ENCODE assay signal across 8 cellular contexts in the genomic region with DNA sequence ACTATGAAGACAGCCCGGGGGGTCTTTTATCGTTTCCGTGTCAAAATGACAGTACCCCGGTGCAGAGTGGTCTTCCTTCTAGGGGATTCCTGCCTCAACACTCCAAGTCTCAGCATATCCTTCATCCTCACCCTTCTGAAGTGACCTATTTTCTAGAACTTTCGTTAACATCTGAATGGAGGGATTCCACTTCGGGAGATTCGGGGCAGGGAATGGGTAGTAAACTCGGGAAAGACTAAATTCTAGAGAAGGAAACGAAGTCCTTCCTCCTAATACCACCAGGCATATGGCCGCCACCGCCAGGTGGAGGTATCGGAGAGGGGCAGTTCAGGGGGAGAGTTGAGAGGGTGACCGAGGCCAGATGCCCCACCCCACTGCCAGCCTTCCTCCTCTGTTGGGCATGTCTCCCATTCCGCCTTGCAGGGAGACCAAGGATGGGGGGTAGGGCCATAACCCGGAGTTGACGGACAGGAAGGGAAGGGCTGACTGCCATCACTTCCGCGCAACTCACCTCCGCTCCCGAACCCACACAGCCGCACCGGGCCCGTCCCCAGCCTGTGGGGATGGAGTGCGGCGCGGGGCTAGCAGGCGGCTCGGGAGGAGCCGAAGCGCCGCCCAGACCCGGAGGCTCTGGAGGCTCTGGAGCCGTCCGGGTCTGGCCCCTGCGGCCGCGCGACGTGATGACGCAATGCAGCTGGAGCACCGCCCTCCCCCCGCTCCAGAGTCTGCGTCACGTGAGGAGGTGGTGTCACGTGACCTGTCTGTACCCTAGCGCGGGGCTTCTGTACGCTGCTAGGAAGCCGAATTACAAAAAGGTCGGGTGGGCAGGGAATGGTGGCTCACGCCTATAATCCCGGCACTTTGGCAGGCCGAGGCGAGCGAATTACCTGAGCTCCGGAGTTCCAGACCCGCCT. TPM values are rescaled to one million over a fixed set of nuclear protein-coding genes. Genes with fewer than 3 reads are reported as not detected.
DNase-seq lines count a peak whose midpoint lies in the region; ATAC-seq and TF ChIP-seq lines count a peak whose summit lies in the region.

A gene (minus strand): TSS at position 657 of the 914 bp plus-strand sequence. CDS start 2,072 bp downstream, outside the sequence.

- H3K4ac ChIP-seq in IMR-90 (ENCODE audit: low read depth, low read length), result peak within 1 kb of the TSS; percentile 82

- H3K9me1 ChIP-seq in IMR-90 (ENCODE audit: insufficient read depth, low read length), result no peaks in the 10 kb centered on the region

- peak within 1 kb of the TSS; percentile 92 for H3K4me2 ChIP-seq in IMR-90 (ENCODE audit: low read depth, low read length)
- H3K4me2 ChIP-seq in OCI-LY7 (ENCODE audit: low read length), result peak within 1 kb of the TSS; percentile 97

- peak within 1 kb of the TSS; percentile 16; the same call in 1 of the 2 replicates for H2BK120ac ChIP-seq in IMR-90 (ENCODE audit: low read depth, low read length)

- in situ Hi-C loops in IMR-90 (cut with MboI; ENCODE audit: low sequenced_read_pairs), result no loop called here

- no peaks in the 10 kb centered on the region for H3K9me2 ChIP-seq in OCI-LY7 (ENCODE audit: insufficient read depth, low read length)

- BruUV-seq in IMR-90 (replicated peaks; lab: Mats Ljungman, UMichigan), result TSS peak; percentile 64
- BruUV-seq in OCI-LY7 (replicated peaks; lab: Mats Ljungman, UMichigan), result no TSS peak

- peak; percentile 88 for TF ChIP-seq POLR2A in IMR-90 (IDR thresholded peaks at IDR 0.05; ENCODE audit: low read depth, low read length)

- peak within 1 kb of the TSS; percentile 29 for H3K18ac ChIP-seq in IMR-90 (ENCODE audit: low read depth, low read length)

- H4K5ac ChIP-seq in IMR-90 (ENCODE audit: low read depth, low read length), result peak within 1 kb of the TSS; percentile 61

- H3K27me3 ChIP-seq in IMR-90 (ENCODE audit: control insufficient read depth, insufficient read depth, low read length), result no peaks in the 10 kb centered on the region

- peak within 1 kb of the TSS; percentile 77 for H3K23ac ChIP-seq in IMR-90 (ENCODE audit: low read depth, low read length)

- H3K27ac ChIP-seq in IMR-90 (ENCODE audit: insufficient read depth, low read length), result peak within 1 kb of the TSS; percentile 91
- peak within 1 kb of the TSS; percentile 78 for H3K27ac ChIP-seq in OCI-LY7 (ENCODE audit: low read depth, low read length, poor library complexity, severe bottlenecking)

- H4K91ac ChIP-seq in IMR-90 (ENCODE audit: insufficient read depth, low read depth, low read length), result peak within 1 kb of the TSS; percentile 68

- WGBS in IMR-90 (ENCODE audit: extremely low coverage in 2 of 2, insufficient read length in 1 of 2), 2 experiments, result 0% methylated on average over 3 of the region's 57 CpGs; no CpG with 5 or more reads in 1 of the 2 experiments

- H3K79me2 ChIP-seq in OCI-LY7 (ENCODE audit: insufficient read depth, low read depth, low read length), result peaks cover 47% of the 10 kb centered on the region; the same call in 1 of the 2 replicates

- DNase-seq in DMS114 treated with DMSO at 0.1 percent for 48 hours (lab: John Stamatoyannopoulos, UW; ENCODE audit: unreplicated experiment) (peak; percentile 92), IMR-90 (peak; percentile 96), OCI-LY7 (ENCODE audit: low spot score) (peak; percentile 98), activated T-cell treated with anti-CD3 and anti-CD28 coated beads for 1 hour (ENCODE audit: low read depth) (peak; percentile 89), epidermal melanocyte (ENCODE audit: insufficient read length, low spot score) (peak; percentile 95), middle frontal gyrus (ENCODE audit: extremely low spot score, low spot score) (peak; percentile 87)
- peak; percentile 93 to 94 for DNase-seq in stimulated activated CD8-positive, alpha-beta memory T cell treated with anti-CD3 and anti-CD28 coated beads, Interleukin-2, amount 100 ng/mL, for 48 hours (ENCODE audit: low read depth in 2 of 2)

- peak; percentile 51 for TF ChIP-seq CTCF in IMR-90 (conservative IDR thresholded peaks at IDR 0.05; ENCODE audit: low read depth, low read length)
- TF ChIP-seq CTCF in OCI-LY7 (conservative IDR thresholded peaks at IDR 0.05; ENCODE audit: low read length), result peak; percentile 76

- H2AK9ac ChIP-seq in IMR-90 (replicated peaks; ENCODE audit: low read depth, low read length, poor library complexity), result peak within 1 kb of the TSS; percentile 97

- intact Hi-C loops in IMR-90 (cut with micrococcal nuclease) (loop anchor here (1.0 kb wide), 1 partner anchor 72 kb away; no protein-coding TSS in a partner anchor), OCI-LY7 (cut with micrococcal nuclease; ENCODE audit: unreplicated experiment) (loop anchor here (1.0 to 2.0 kb wide), 4 partner anchors 32 to 72 kb away; a partner anchor contains a TSS)

- H3K9me3 ChIP-seq in IMR-90 (ENCODE audit: control insufficient read depth, insufficient read depth, low read length) (no peaks in the 10 kb centered on the region), OCI-LY7 (ENCODE audit: low read length) (no peaks in the 10 kb centered on the region)

- H3K36me3 ChIP-seq in IMR-90 (ENCODE audit: control insufficient read depth, insufficient read depth, low read length) (peaks cover 2% of the 10 kb centered on the region), OCI-LY7 (ENCODE audit: insufficient read depth, low read length) (peaks cover 28% of the 10 kb centered on the region)

- peak within 1 kb of the TSS; percentile 85 for H3K14ac ChIP-seq in IMR-90 (replicated peaks; ENCODE audit: low read depth, low read length)

- dilution Hi-C loops in IMR-90 (cut with HindIII; ENCODE audit: low sequenced_read_pairs, unreplicated experiment), result no loop called here

- H3K9ac ChIP-seq in IMR-90 (ENCODE audit: low read depth, low read length), result peak within 1 kb of the TSS; percentile 86

- H3K4me3 ChIP-seq in IMR-90 (ENCODE audit: insufficient read depth, low read depth, low read length), result peak within 1 kb of the TSS; percentile 83
- H3K4me3 ChIP-seq in OCI-LY7 (ENCODE audit: low read depth, low read length, poor library complexity, severe bottlenecking), result peak within 1 kb of the TSS; percentile 90

- POLR2A ChIA-PET in IMR-90 (lab: Charles Lee; ENCODE audit: unreplicated experiment), result interaction anchor here (0.5 to 1.0 kb wide), 2 partner anchors 140 to 1446 kb away, joined by 3 read pairs; no protein-coding TSS in a partner anchor
- POLR2A ChIA-PET in OCI-LY7 (lab: Charles Lee), result interaction anchor here (0.6 to 1.4 kb wide), 14 partner anchors 17 to 1425 kb away, joined by 3 to 9 read pairs (median 4); no protein-coding TSS in a partner anchor

- H2BK20ac ChIP-seq in IMR-90 (ENCODE audit: low read depth, low read length), result no peak within 1 kb of the TSS

- H3K4me1 ChIP-seq in IMR-90 (ENCODE audit: control insufficient read depth, insufficient read depth, low read length) (no peaks in the 10 kb centered on the region), OCI-LY7 (ENCODE audit: insufficient read depth, low read length, poor library complexity, severe bottlenecking) (peaks cover 38% of the 10 kb centered on the region)

- ATAC-seq in GM21528 (IDR thresholded peaks at IDR 0.05; ENCODE audit: low FRiP score, unreplicated experiment) (peak; percentile 87), IMR-90 (ENCODE audit: low read depth) (peak; percentile 99)

- peak within 1 kb of the TSS; percentile 86 for H2AK5ac ChIP-seq in IMR-90 (ENCODE audit: low read depth, low read length)

- peak within 1 kb of the TSS; percentile 99 for H2AFZ ChIP-seq in IMR-90 (replicated peaks; ENCODE audit: low read length, poor library complexity)
- H2AFZ ChIP-seq in OCI-LY7 (ENCODE audit: low read length), result peak within 1 kb of the TSS; percentile 78

- peak within 1 kb of the TSS; percentile 83 to 95 for H4K8ac ChIP-seq in IMR-90 (ENCODE audit: low read depth in 2 of 2, low read length in 2 of 2)

- H2BK15ac ChIP-seq in IMR-90 (ENCODE audit: low read depth, low read length), result no peak within 1 kb of the TSS; the same call in 2 of the 3 replicates

- H3K56ac ChIP-seq in IMR-90 (ENCODE audit: extremely low read depth, insufficient read depth, low read length), result peak within 1 kb of the TSS; percentile 94

- H3K79me1 ChIP-seq in IMR-90 (ENCODE audit: low read depth in 1 of 2, low read length in 2 of 2), result peaks cover 0 to 29% of the 10 kb centered on the region in 2 experiments; a peak in 2 of 4 replicates

- peak within 1 kb of the TSS; percentile 87 for H2BK5ac ChIP-seq in IMR-90 (ENCODE audit: low read depth, low read length, poor library complexity, severe bottlenecking)

- H4K20me1 ChIP-seq in IMR-90 (ENCODE audit: insufficient read depth, low read length) (no peaks in the 10 kb centered on the region; the same call in 1 of the 2 replicates), OCI-LY7 (ENCODE audit: insufficient read depth, low read length) (no peaks in the 10 kb centered on the region)

- peak; percentile 43 for TF ChIP-seq RAD21 in IMR-90 (IDR thresholded peaks at IDR 0.05; ENCODE audit: low read length)

- CTCF ChIA-PET in IMR-90 (lab: Yijun Ruan, JAX), result interaction anchor here (0.9 kb wide), 1 partner anchor 74 kb away, joined by 7 read pairs; no protein-coding TSS in a partner anchor
- CTCF ChIA-PET in OCI-LY7 (lab: Charles Lee; ENCODE audit: unreplicated experiment), result interaction anchor here (1.0 kb wide), 1 partner anchor 126 kb away, joined by 5 read pairs; no protein-coding TSS in a partner anchor

TF ChIP-seq in IMR-90, 13 proteins besides CTCF, POLR2A, EP300 and RAD21 (continues in another document):
- peak; percentile 62; the same call in 1 of the 2 replicates for TF ChIP-seq MXI1 (IDR thresholded peaks at IDR 0.05; ENCODE audit: borderline replicate concordance, low read depth, low read length)
- TF ChIP-seq BHLHE40 (IDR thresholded peaks at IDR 0.05; ENCODE audit: low read depth, low read length), result peak; percentile 97
- no peak for TF ChIP-seq CHD1 (IDR thresholded peaks at IDR 0.05; ENCODE audit: low read depth, low read length)
- peak; percentile 93 for TF ChIP-seq MAZ (IDR thresholded peaks at IDR 0.05; ENCODE audit: borderline replicate concordance, low read depth, low read length)
- TF ChIP-seq MAFK (IDR thresholded peaks at IDR 0.05; ENCODE audit: low read depth, low read length), result no peak
- TF ChIP-seq CEBPB (IDR thresholded peaks at IDR 0.05; ENCODE audit: low read depth, low read length), result peak; percentile 99
- TF ChIP-seq FOS (IDR thresholded peaks at IDR 0.05; ENCODE audit: low read depth, low read length), result peak; percentile 98
- no peak for TF ChIP-seq RFX5 (IDR thresholded peaks at IDR 0.05; ENCODE audit: low read depth, low read length)
- TF ChIP-seq SMC3 (IDR thresholded peaks at IDR 0.05; ENCODE audit: low read depth, low read length), result peak; percentile 37

RNA-seq across cellular contexts. Expression of the gene that starts here (rescaled TPM):
- total RNA-seq in IMR-90 (2012; rRNA removed), result 33.6 and 38.4 TPM in 2 replicates
- polyA plus RNA-seq in IMR-90 (2012; rRNA removed), result 14.3 and 17.2 TPM in 2 replicates
- polyA plus RNA-seq in IMR-90 (2012; cell fraction: cytosol; rRNA removed), result 6.9 and 10.7 TPM in 2 replicates
- 10.2 and 40.0 TPM in 2 replicates for polyA plus RNA-seq in IMR-90 (2012; cell fraction: nucleus; rRNA removed; ENCODE audit: low replicate concordance)
- total RNA-seq in OCI-LY7 (2014; rRNA removed; shearing (Covaris generic)), result 33.9 and 35.7 TPM in 2 replicates
- 46.2 and 46.5 TPM in 2 replicates for total RNA-seq in OCI-LY7 (2022)

Comparison
In these comparisons a context has a peak if more than half of its experiments do, and no peak if none do; other contexts are left out.
1. Peak in every context shown above with its lines: DNase-seq, ATAC-seq, H3K4me3 ChIP-seq and H3K27ac ChIP-seq.